ENCODE assay signal across 24 cellular contexts in the genomic region with DNA sequence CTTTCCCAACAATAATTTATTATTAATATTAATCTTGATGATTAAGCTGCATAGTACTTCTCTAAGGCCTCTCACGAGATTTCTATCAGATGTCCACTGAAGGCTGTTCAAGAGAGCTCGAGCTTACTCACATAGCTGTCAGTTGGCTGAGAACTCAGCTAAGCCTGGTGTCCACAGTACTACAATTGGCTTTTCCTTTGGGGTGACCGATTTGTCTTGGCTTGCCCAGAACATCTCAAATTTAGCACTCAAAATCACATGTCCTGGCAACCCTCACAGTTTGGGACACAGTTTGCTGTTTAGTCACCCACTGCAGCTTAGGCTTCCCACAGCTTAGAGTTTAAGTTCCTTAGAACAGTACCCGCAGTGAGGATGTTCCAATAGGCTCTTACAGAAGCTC.
"Had no signal": no experiment of that assay in that cellular context is flagged by ENCODE, and none has a peak within 500 bp of the region (broad histone marks: within the 10 kb centered on the region; RNA-seq: fewer than 3 reads in every experiment).

No MANE protein-coding gene starts in this region.

- H3K27me3 ChIP-seq: brain microvascular endothelial cell, colonic mucosa, hepatocyte, ovary, upper lobe of right lung had no signal

- FAIRE-seq: frontal cortex had no signal

- H3K27ac ChIP-seq: colonic mucosa, epithelial cell of prostate, hepatocyte, ovary, prostate gland, upper lobe of right lung, WERI-Rb-1 had no signal

- DNase-seq: activated CD4-positive, alpha-beta T cell treated with anti-CD3 and anti-CD28 coated beads, Interleukin-2, amount 10 ng/mL, durations not matched to agents 7 days and 5 days; activated CD4-positive, CD25-positive, alpha-beta regulatory T cell treated with anti-CD3 and anti-CD28 coated beads, Interleukin-2, amount 50 U/mL, for 72 hours; activated CD8-positive, alpha-beta T cell treated with anti-CD3 and anti-CD28 coated beads for 36 hours; activated gamma-delta T cell treated with Interleukin-2 at 50 U/mL for 16 hours; aorta; brain microvascular endothelial cell; colonic mucosa; endodermal cell; glutamatergic neuron; immature natural killer cell; midbrain; ovary; stimulated activated CD4-positive, alpha-beta T cell treated with anti-CD3 and anti-CD28 coated beads, Interleukin-4, amount 100 ng/mL, for 24 hours; stimulated activated naive CD4-positive, alpha-beta T cell treated with Interleukin-2 at 50 U/mL for 16 hours; T-cell; upper lobe of right lung; WERI-Rb-1 had no signal

- H3K4me1 ChIP-seq: colonic mucosa, prostate gland, upper lobe of right lung had no signal

- ATAC-seq: activated CD8-positive, alpha-beta T cell treated with anti-CD3 and anti-CD28 coated beads for 36 hours; left lobe of liver; natural killer cell treated with Interleukin-12 subunit alpha and Interleukin-12 subunit beta and Interleukin-15 and Interleukin-18, amount 100 ng/mL, for 72 hours; T-cell; upper lobe of right lung had no signal

- H3K4me2 ChIP-seq: hepatocyte had no signal

- H3K79me2 ChIP-seq: hepatocyte had no signal

- H3K4me3 ChIP-seq: colonic mucosa, hepatocyte, lung, ovary, prostate gland, upper lobe of right lung had no signal

- H3K9me3 ChIP-seq: colonic mucosa, ovary, prostate gland, upper lobe of right lung had no signal

- H2AFZ ChIP-seq: hepatocyte had no signal

- H3K36me3 ChIP-seq: brain microvascular endothelial cell, colonic mucosa, ovary, prostate gland, upper lobe of right lung, WERI-Rb-1 had no signal
